ENCODE assay signal across 8 cellular contexts in the genomic region with DNA sequence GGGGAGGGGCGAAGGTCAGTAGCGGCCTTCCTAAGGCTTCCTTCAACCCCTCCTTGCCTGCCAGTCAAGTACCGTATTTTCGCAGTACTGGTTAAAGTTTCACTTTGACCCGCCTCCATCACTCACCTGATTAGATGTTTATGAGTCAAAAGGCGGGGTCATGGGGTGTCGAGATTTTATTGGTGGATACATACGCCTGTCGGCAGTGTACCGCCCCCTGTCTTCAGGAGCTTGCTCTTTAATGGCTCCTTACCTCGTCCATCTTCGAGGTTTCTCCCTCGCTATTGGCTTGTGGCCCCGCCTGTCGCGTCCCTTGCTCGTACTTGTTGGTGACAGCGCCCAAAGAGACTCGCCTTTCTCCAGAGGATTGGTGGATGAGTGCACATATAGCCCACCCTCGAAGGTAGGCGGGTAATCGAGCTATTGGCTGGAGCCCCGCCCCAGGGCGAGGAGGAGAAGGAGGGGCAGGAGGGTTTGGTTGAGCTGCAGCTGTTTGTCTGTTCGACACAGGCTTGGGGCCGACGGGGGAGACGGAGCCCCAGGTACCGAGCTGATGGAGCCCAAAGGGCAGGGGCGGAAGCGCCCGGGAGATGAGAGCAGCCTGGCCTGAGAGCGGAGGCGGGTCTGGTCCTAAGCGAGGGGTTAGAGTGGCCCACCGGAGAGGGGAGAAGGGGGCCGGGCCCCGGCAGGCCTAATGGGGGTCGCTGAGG. TPM values are rescaled to one million over a fixed set of nuclear protein-coding genes. Genes with fewer than 3 reads are reported as not detected.
A peak's percentile ranks its signal among the peaks of the same experiment; 100 is the strongest.
DNase-seq lines count a peak whose midpoint lies in the region; ATAC-seq and TF ChIP-seq lines count a peak whose summit lies in the region.

A gene with protein sequence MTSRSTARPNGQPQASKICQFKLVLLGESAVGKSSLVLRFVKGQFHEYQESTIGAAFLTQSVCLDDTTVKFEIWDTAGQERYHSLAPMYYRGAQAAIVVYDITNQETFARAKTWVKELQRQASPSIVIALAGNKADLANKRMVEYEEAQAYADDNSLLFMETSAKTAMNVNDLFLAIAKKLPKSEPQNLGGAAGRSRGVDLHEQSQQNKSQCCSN (plus strand): TSS at position 481 of the 710 bp plus-strand sequence. CDS start 12,883 bp downstream, outside the sequence.

- DNase-seq in Ammon's horn (ENCODE audit: low spot score) = peak; percentile 100
- peak; percentile 100 for DNase-seq in NCI-H460 (ENCODE audit: extremely low read depth, low read depth)
- DNase-seq in activated CD4-positive, CD25-positive, alpha-beta regulatory T cell treated with anti-CD3 and anti-CD28 coated beads, Interleukin-2, amount 50 U/mL, for 72 hours = peak; percentile 93
- DNase-seq in cerebellum (ENCODE audit: low spot score) = peak; percentile 99
- peak; percentile 100 for DNase-seq in islet precursor cell
- peak; percentile 95 to 98 (median 96) for DNase-seq in stimulated activated CD4-positive, alpha-beta T cell treated with anti-CD3 and anti-CD28 coated beads, Interleukin-12 subunit alpha, Interleukin-12 subunit beta, amount 100 ng/mL, for 48 hours (ENCODE audit: low read depth in 2 of 3, low spot score in 1 of 3)

- peak; percentile 92 for TF ChIP-seq POLR2A in GM19193 (IDR thresholded peaks at IDR 0.05; ENCODE audit: extremely low read depth, insufficient read depth, insufficient read length)

- peak; percentile 92 for ATAC-seq in HG03432 (IDR thresholded peaks at IDR 0.05; ENCODE audit: unreplicated experiment)

RNA-seq across cellular contexts. Expression of the gene that starts here (rescaled TPM):
- total RNA-seq in NCI-H460 (2014; rRNA removed; shearing (Covaris generic)) = 37.6 and 39.4 TPM in 2 replicates
- 13.5 and 17.5 TPM in 2 replicates for polyA plus RNA-seq in NCI-H460 (2014; cell fraction: nucleus; rRNA removed)
- total RNA-seq in cerebellum = 46.5 TPM

Comparison
In these comparisons a context has a peak if more than half of its experiments do, and no peak if none do; other contexts are left out.
1. Peak in every context shown above with its lines: DNase-seq and ATAC-seq.